11 cellular contexts compared by ENCODE assay signal in the genomic region with DNA sequence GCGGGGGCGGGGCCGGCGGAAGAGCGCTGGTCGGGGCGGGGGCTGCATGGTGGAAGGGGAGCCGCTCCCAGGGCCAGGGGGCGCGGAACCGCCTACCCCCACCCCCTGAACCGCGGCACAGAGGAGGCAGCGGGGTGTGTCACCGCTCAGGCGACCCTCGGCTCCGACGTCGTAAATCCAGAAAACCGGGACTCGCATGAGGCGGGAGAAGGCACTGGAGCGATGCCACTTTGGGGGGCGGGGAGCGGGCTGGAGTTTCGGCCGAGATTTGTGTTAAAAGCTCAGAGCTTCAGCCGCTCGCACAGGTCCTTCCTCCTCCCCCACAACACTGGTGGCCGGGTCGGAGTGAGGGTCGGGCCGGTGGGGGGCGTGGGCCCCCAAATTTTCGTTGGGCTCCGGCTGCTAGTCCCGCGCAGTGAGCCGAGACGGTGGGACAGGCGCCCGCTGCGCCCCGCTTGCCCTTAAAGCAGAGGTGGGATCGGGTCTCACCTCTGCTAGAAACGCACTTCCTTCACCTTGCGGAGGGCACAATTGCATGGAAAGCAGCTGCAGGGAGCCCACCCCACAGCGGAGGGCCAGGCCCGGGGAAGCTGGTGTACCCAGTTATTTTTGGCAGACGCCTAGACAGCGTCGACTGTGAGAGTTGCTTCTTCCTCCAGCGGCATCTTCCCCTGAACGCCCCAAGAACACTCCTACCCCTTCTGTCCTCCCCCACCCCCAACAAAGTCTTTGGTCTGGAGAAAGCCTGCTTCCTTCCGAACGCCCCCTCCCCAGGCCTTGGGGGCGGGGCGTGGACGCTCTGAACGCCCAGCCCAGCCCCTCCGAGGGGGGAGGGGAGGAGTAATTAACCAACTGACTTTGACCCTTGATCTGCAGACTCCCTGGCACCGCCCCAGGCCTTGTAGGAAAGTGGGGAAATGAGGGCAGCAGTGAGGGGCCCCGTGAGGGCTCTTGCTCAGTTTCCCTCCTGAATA. TPM values are rescaled to one million over a fixed set of nuclear protein-coding genes. Genes with fewer than 3 reads are reported as not detected.
DNase-seq lines count a peak whose midpoint lies in the region; ATAC-seq and TF ChIP-seq lines count a peak whose summit lies in the region.
"Had no signal": no experiment of that assay in that cellular context is flagged by ENCODE, and none has a peak within 500 bp of the region (broad histone marks: within the 10 kb centered on the region; RNA-seq: fewer than 3 reads in every experiment).

No MANE protein-coding gene starts in this region.

- peak overlapping the region; percentile 81 for H3K27ac Mint-ChIP-seq in T-helper 1 cell treated with Interleukin-12 subunit alpha and Interleukin-12 subunit beta and Interleukin-4 antibody, amounts not matched to agents 30 μg/mL and 1 μg/mL, for 36 hours

- TF ChIP-seq CTCF in spleen (IDR thresholded peaks at IDR 0.05 in 8 of 11, conservative IDR thresholded peaks at IDR 0.05 in 3 of 11): no peak

- no peak for ATAC-seq in HG03135 (IDR thresholded peaks at IDR 0.05; ENCODE audit: unreplicated experiment)

- no peak for TF ChIP-seq POLR2A in spleen (IDR thresholded peaks at IDR 0.05)

- H3K36me3 ChIP-seq in spleen: no peaks in the 10 kb centered on the region

- H3K4me1 ChIP-seq in spleen: peaks cover 15 to 59% (median 41%) of the 10 kb centered on the region in 6 donors

- H3K9me3 Mint-ChIP-seq in T-helper 1 cell treated with Interleukin-12 subunit alpha and Interleukin-12 subunit beta and Interleukin-4 antibody, amounts not matched to agents 30 μg/mL and 1 μg/mL, for 36 hours: no peaks in the 10 kb centered on the region

- peaks cover 4% of the 10 kb centered on the region for H3K36me3 Mint-ChIP-seq in T-helper 1 cell treated with Interleukin-12 subunit alpha and Interleukin-12 subunit beta and Interleukin-4 antibody, amounts not matched to agents 30 μg/mL and 1 μg/mL, for 36 hours (ENCODE audit: low read depth)

- WGBS in spleen, 5 donors: 3 to 5% (median 4%) methylated on average over 35 to 64 of the region's 64 CpGs

- intact Hi-C loops in spleen (cut with DNase I; ENCODE audit: low total_unique reads): no loop called here

- no peak for DNase-seq in T-helper 1 cell
- DNase-seq in RPMI8226: peak; percentile 36
- DNase-seq in spleen: no peak
- DNase-seq in NCI-H2081 treated with DMSO at 0.1 percent for 48 hours (lab: John Stamatoyannopoulos, UW): no peak
- no peak for DNase-seq in superior temporal gyrus (ENCODE audit: extremely low spot score)
- DNase-seq: Right ventricle myocardium superior had no signal

- peak overlapping the region; percentile 53 for H3K4me3 ChIP-seq in iPS-11a (ENCODE audit: low read depth, low read length)
- peak overlapping the region in 5 of 8 donors; percentile 19 to 66 (median 34) for H3K4me3 ChIP-seq in spleen

- peaks cover 11 to 70% (median 42%) of the 10 kb centered on the region in 7 donors for H3K27me3 ChIP-seq in spleen (replicated peaks in 1 of 7)

- no peak overlapping the region for H3K27ac ChIP-seq in spleen

- H3K9me3 ChIP-seq in spleen: no peaks in the 10 kb centered on the region

- H3K4me1 Mint-ChIP-seq in T-helper 1 cell treated with Interleukin-12 subunit alpha and Interleukin-12 subunit beta and Interleukin-4 antibody, amounts not matched to agents 30 μg/mL and 1 μg/mL, for 36 hours (ENCODE audit: low read depth): peaks cover 26% of the 10 kb centered on the region

- H3K27me3 Mint-ChIP-seq in T-helper 1 cell treated with Interleukin-12 subunit alpha and Interleukin-12 subunit beta and Interleukin-4 antibody, amounts not matched to agents 30 μg/mL and 1 μg/mL, for 36 hours (ENCODE audit: low read depth): peaks cover 53% of the 10 kb centered on the region

- H3K4me3 Mint-ChIP-seq in T-helper 1 cell treated with Interleukin-12 subunit alpha and Interleukin-12 subunit beta and Interleukin-4 antibody, amounts not matched to agents 30 μg/mL and 1 μg/mL, for 36 hours: peak overlapping the region; percentile 79

RNA-seq across cellular contexts. Expression of a gene that starts 1.1 kb away (rescaled TPM):
- total RNA-seq in spleen: under 1 TPM in 2 of 7 donors, not detected in 5; 0.14 to 0.47 TPM
- polyA plus RNA-seq in spleen: under 1 TPM in 2 of 3 donors, not detected in 1; 0.03 to 0.06 TPM
- total RNA-seq: pulmonary artery endothelial cell, Right ventricle myocardium superior had no signal
- polyA plus RNA-seq: BJ had no signal

RNA-seq across cellular contexts. Expression of a gene that starts 7.2 kb away (rescaled TPM):
- 10 to 100 TPM; 28.9 to 58.9 (median 33.1) TPM for total RNA-seq in spleen
- polyA plus RNA-seq in spleen: 10 to 100 TPM in 1 of 3 donors, 1 to 10 TPM in 2; 2.8 to 12.6 (median 3.3) TPM

RNA-seq across cellular contexts. Expression of a gene that starts 45.8 kb away (rescaled TPM):
- 1 to 10 TPM in 2 of 7 donors, under 1 TPM in 3, not detected in 2; 0.22 to 1.2 (median 0.77) TPM for total RNA-seq in spleen
- 1 to 10 TPM in 1 of 3 donors, under 1 TPM in 2; 0.45 to 1.5 (median 0.89) TPM for polyA plus RNA-seq in spleen
- total RNA-seq: Right ventricle myocardium superior had no signal
